In genomic region chr3:41710646-41711388, GRCh38 we compare ENCODE assay signal across 9 cellular contexts.
DNase-seq lines count a peak whose midpoint lies in the region; FAIRE-seq and TF ChIP-seq lines count a peak whose summit lies in the region.
"Had no signal": no experiment of that assay in that cellular context is flagged by ENCODE, and none has a peak within 500 bp of the region (broad histone marks: within the 10 kb centered on the region; RNA-seq: fewer than 3 reads in every experiment).

No MANE protein-coding gene starts in this region.

- H3K4me3 ChIP-seq in astrocyte of the spinal cord (ENCODE audit: low read depth, low read length) (no peak overlapping the region), MM.1S (ENCODE audit: low read length) (no peak overlapping the region), esophagus muscularis mucosa (no peak overlapping the region)
- H3K4me3 ChIP-seq: A549 had no signal

- intact Hi-C loops in esophagus muscularis mucosa (cut with DNase I): no loop called here

- TF ChIP-seq POLR2A in esophagus muscularis mucosa (IDR thresholded peaks at IDR 0.05; ENCODE audit: low read depth): no peak

- H3K79me2 ChIP-seq in MM.1S (ENCODE audit: low read length): no peaks in the 10 kb centered on the region

- TF ChIP-seq CTCF in astrocyte of the spinal cord (IDR thresholded peaks at IDR 0.05; ENCODE audit: low read depth, low read length) (no peak), MM.1S (IDR thresholded peaks at IDR 0.05; ENCODE audit: low read length) (no peak), esophagus muscularis mucosa (IDR thresholded peaks at IDR 0.05) (no peak)

- DNase-seq in A172 (ENCODE audit: low spot score) (peak; percentile 16), HS-27A (ENCODE audit: low read depth) (peak; percentile 81), astrocyte of the spinal cord (ENCODE audit: low read depth, low spot score) (peak; percentile 92), kidney glomerular epithelial cell (lab: John Stamatoyannopoulos, UW) (peak; percentile 63), MM.1S (no peak), esophagus muscularis mucosa (ENCODE audit: extremely low spot score) (no peak), NCI-H1092 (lab: John Stamatoyannopoulos, UW) (no peak), GM19239 (ENCODE audit: insufficient read length, low spot score) (no peak)

- H3F3A ChIP-seq in MM.1S (ENCODE audit: insufficient read depth, low read length): no peaks in the 10 kb centered on the region

- H3K9me3 ChIP-seq in MM.1S (replicated peaks; ENCODE audit: insufficient read depth, low read length) (no peaks in the 10 kb centered on the region), esophagus muscularis mucosa (no peaks in the 10 kb centered on the region)
- H3K9me3 ChIP-seq: A549 had no signal

- FAIRE-seq in GM19239 (lab: Jason Lieb, UNC): no peak
- FAIRE-seq: A549 had no signal

- no peaks in the 10 kb centered on the region for H4K20me1 ChIP-seq in MM.1S (ENCODE audit: insufficient read depth, low read length)

- in situ Hi-C loops in astrocyte of the spinal cord (cut with HindIII; ENCODE audit: low sequenced_read_pairs): no loop called here

- TF ChIP-seq EP300 in esophagus muscularis mucosa (IDR thresholded peaks at IDR 0.05): no peak

- H3K36me3 ChIP-seq in MM.1S (replicated peaks; ENCODE audit: insufficient read depth, low read length): no peaks in the 10 kb centered on the region
- H3K36me3 ChIP-seq in esophagus muscularis mucosa: no peaks in the 10 kb centered on the region

- no peak overlapping the region for H2AFZ ChIP-seq in MM.1S (ENCODE audit: low read length)

- no peaks in the 10 kb centered on the region for H3K4me1 ChIP-seq in MM.1S (ENCODE audit: low read length)
- no peaks in the 10 kb centered on the region for H3K4me1 ChIP-seq in esophagus muscularis mucosa

- no peaks in the 10 kb centered on the region for H3K9me2 ChIP-seq in MM.1S (replicated peaks; ENCODE audit: insufficient read depth, low read length)

- no peaks in the 10 kb centered on the region for H3K27me3 ChIP-seq in MM.1S (replicated peaks; ENCODE audit: insufficient read depth, low read length)
- H3K27me3 ChIP-seq in esophagus muscularis mucosa: no peaks in the 10 kb centered on the region

- 95% methylated on average over 8 of the region's 8 CpGs for WGBS in esophagus muscularis mucosa

- H3K9ac ChIP-seq in MM.1S (ENCODE audit: low read length): no peak overlapping the region

- no peak overlapping the region for H3K27ac ChIP-seq in MM.1S (ENCODE audit: low read length)
- H3K27ac ChIP-seq in esophagus muscularis mucosa (replicated peaks in 1 of 4): no peak overlapping the region

- H3K4me2 ChIP-seq in MM.1S (ENCODE audit: low read depth, low read length): no peak overlapping the region
- H3K4me2 ChIP-seq: A549 had no signal

Comparison
In these comparisons a context has a peak if more than half of its experiments do, and no peak if none do; other contexts are left out.
1. DNase-seq: peak in A172 (single experiment), HS-27A (single experiment), astrocyte of the spinal cord (single experiment) and kidney glomerular epithelial cell (single experiment); none in MM.1S (single experiment), esophagus muscularis mucosa (single experiment), NCI-H1092 (single experiment) and GM19239 (single experiment).